1 cellular context compared by ENCODE assay signal in genomic region chr1:25140073-25140797, GRCh38.
A peak's percentile ranks its signal among the peaks of the same experiment; 100 is the strongest.
TF ChIP-seq lines count a peak whose summit lies in the region.

No MANE protein-coding gene starts in this region.

TF ChIP-seq in HepG2, 621 proteins besides CTCF, POLR2A, EP300 and RAD21 (continued from another document and continues in another):
- TF ChIP-seq ZNF275 (CRISPR knock-in tag; IDR thresholded peaks at IDR 0.05; ENCODE audit: borderline replicate concordance) (no peak), ZNF101 (CRISPR knock-in tag; IDR thresholded peaks at IDR 0.05; ENCODE audit: borderline replicate concordance, low read depth) (no peak), SALL1 (CRISPR knock-in tag; IDR thresholded peaks at IDR 0.05) (peak; percentile 96), ZNF777 (CRISPR knock-in tag; IDR thresholded peaks at IDR 0.05) (peak; percentile 36; the same call in 1 of the 2 replicates), ZNF333 (CRISPR knock-in tag; IDR thresholded peaks at IDR 0.05; ENCODE audit: borderline replicate concordance) (no peak), ZNF343 (CRISPR knock-in tag; IDR thresholded peaks at IDR 0.05) (no peak), RBM39 (IDR thresholded peaks at IDR 0.05; ENCODE audit: low read depth, low read length, poor library complexity, severe bottlenecking) (no peak), KDM4B (CRISPR knock-in tag; IDR thresholded peaks at IDR 0.05) (no peak), MXD3 (CRISPR knock-in tag; IDR thresholded peaks at IDR 0.05) (peak; percentile 57; the same call in 1 of the 2 replicates), GATA4 (IDR thresholded peaks at IDR 0.05; ENCODE audit: borderline replicate concordance, low read depth) (no peak), ZNF207 (IDR thresholded peaks at IDR 0.05; ENCODE audit: borderline replicate concordance) (no peak), IRF1 (CRISPR knock-in tag; IDR thresholded peaks at IDR 0.05; ENCODE audit: low read depth) (no peak), PRMT3 (CRISPR knock-in tag; IDR thresholded peaks at IDR 0.05; ENCODE audit: borderline replicate concordance, low read depth) (0 out of 2 replicates have a peak, but pooled peaks have one; percentile 52), NFE2L2 (IDR thresholded peaks at IDR 0.05; ENCODE audit: low read length) (no peak), TERF1 (CRISPR knock-in tag; IDR thresholded peaks at IDR 0.05) (no peak), ZNF615 (CRISPR knock-in tag; IDR thresholded peaks at IDR 0.05; ENCODE audit: borderline replicate concordance) (no peak), ATF1 (CRISPR knock-in tag; IDR thresholded peaks at IDR 0.05) (no peak), HNF1B (CRISPR knock-in tag; IDR thresholded peaks at IDR 0.05) (peak; percentile 53), ZFP62 (CRISPR knock-in tag; IDR thresholded peaks at IDR 0.05) (no peak), ZNF274 (CRISPR knock-in tag; IDR thresholded peaks at IDR 0.05) (no peak), PAF1 (CRISPR knock-in tag; IDR thresholded peaks at IDR 0.05) (no peak), ARNTL (CRISPR knock-in tag; IDR thresholded peaks at IDR 0.05) (peak; percentile 84), ZBTB37 (CRISPR knock-in tag; IDR thresholded peaks at IDR 0.05) (no peak), HNF1A (IDR thresholded peaks at IDR 0.05; ENCODE audit: low read depth) (no peak), HNF1A (CRISPR knock-in tag; IDR thresholded peaks at IDR 0.05; ENCODE audit: borderline replicate concordance) (0 out of 2 replicates have a peak, but pooled peaks have one; percentile 26), SRSF9 (IDR thresholded peaks at IDR 0.05; ENCODE audit: borderline replicate concordance, insufficient read depth, low read depth, low read length, poor library complexity, severe bottlenecking) (no peak), HDAC6 (IDR thresholded peaks at IDR 0.05; ENCODE audit: low read depth, low read length) (no peak), ZXDC (CRISPR knock-in tag; IDR thresholded peaks at IDR 0.05) (no peak), THAP7 (CRISPR knock-in tag; IDR thresholded peaks at IDR 0.05) (peak; percentile 91; the same call in 1 of the 2 replicates), ARNT2 (CRISPR knock-in tag; IDR thresholded peaks at IDR 0.05; ENCODE audit: low read depth) (no peak), MED8 (CRISPR knock-in tag; IDR thresholded peaks at IDR 0.05; ENCODE audit: insufficient replicate concordance) (no peak), IRF2 (CRISPR knock-in tag; IDR thresholded peaks at IDR 0.05) (no peak), CC2D1A (CRISPR knock-in tag; IDR thresholded peaks at IDR 0.05) (no peak), ZNF720 (CRISPR knock-in tag; IDR thresholded peaks at IDR 0.05) (no peak), SETDB1 (CRISPR knock-in tag; IDR thresholded peaks at IDR 0.05; ENCODE audit: borderline replicate concordance) (no peak), MED1 (CRISPR knock-in tag; IDR thresholded peaks at IDR 0.05) (peak; percentile 65), ZNF558 (CRISPR knock-in tag; IDR thresholded peaks at IDR 0.05; ENCODE audit: borderline replicate concordance) (no peak; the same call in 1 of the 2 replicates), ZNF33A (CRISPR knock-in tag; IDR thresholded peaks at IDR 0.05; ENCODE audit: borderline replicate concordance) (no peak), ZNF605 (CRISPR knock-in tag; IDR thresholded peaks at IDR 0.05) (peak; percentile 61; the same call in 1 of the 2 replicates), MATR3 (CRISPR knock-in tag; IDR thresholded peaks at IDR 0.05) (no peak), DZIP1 (CRISPR knock-in tag; IDR thresholded peaks at IDR 0.05) (no peak), ZNF564 (CRISPR knock-in tag; IDR thresholded peaks at IDR 0.05) (no peak), GABPA (IDR thresholded peaks at IDR 0.05; ENCODE audit: low read depth, low read length) (no peak), GABPA (CRISPR knock-in tag; IDR thresholded peaks at IDR 0.05; ENCODE audit: low read depth) (peak; percentile 42), ZNF543 (CRISPR knock-in tag; IDR thresholded peaks at IDR 0.05) (no peak), ZNF33B (CRISPR knock-in tag; IDR thresholded peaks at IDR 0.05) (no peak), ZNF562 (CRISPR knock-in tag; IDR thresholded peaks at IDR 0.05; ENCODE audit: borderline replicate concordance) (no peak), NFE2L1 (CRISPR knock-in tag; IDR thresholded peaks at IDR 0.05; ENCODE audit: borderline replicate concordance) (no peak), RBFOX2 (IDR thresholded peaks at IDR 0.05; ENCODE audit: low read depth, low read length) (no peak)
